8 cellular contexts compared by ENCODE assay signal in the genomic region with DNA sequence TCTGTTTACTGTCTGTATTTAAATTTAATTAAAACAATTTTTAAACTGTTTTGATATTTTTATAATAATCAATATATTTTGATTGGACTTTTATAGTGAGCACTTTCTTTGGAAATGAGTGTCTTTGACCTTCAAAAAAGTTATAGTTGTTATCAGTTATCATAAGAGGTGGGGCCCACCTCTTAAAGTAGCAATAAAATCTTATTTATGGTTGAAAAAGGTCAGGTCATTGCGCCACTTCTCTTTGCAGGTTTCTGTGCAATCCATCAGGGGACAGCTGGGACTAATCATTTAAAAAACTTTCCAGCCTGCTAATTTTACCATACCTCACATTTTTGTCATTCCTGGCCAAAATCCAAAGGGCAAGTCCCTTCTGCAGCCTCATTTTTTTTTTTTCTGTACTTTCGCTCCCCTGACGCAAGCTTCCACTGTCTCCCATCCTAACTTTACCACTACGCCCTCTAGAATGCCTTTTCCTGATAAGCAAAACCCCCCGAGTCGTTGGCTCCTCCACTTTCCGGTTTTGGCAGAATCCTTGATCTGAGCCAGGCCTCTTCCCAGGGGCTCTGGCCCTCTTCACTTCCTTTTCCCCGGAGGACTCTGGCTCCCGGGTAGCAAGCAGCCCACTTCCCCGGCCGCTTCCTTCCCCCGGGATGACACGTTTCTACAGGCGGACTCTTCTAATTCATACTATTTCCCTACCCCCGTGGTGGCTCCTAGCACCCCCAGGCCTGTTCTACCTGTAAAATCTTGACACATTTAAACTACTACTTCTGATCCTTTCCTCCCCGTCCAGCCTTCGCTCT. TPM values are rescaled to one million over a fixed set of nuclear protein-coding genes. Genes with fewer than 3 reads are reported as not detected.
DNase-seq lines count a peak whose midpoint lies in the region; ATAC-seq and TF ChIP-seq lines count a peak whose summit lies in the region.

No MANE protein-coding gene starts in this region.

- no peaks in the 10 kb centered on the region for H3K9me3 Mint-ChIP-seq in stimulated activated naive CD8-positive, alpha-beta T cell treated with anti-CD3 and anti-CD28 coated beads, Interleukin-15, Interleukin-2, amounts not matched to agents 100 ng/mL and 50 ng/mL, for 24 hours

- peak overlapping the region; percentile 84 to 98 for H3K9ac ChIP-seq in colonic mucosa (ENCODE audit: low read depth in 2 of 2, low read length in 2 of 2)

- TF ChIP-seq CTCF in HL-60 (IDR thresholded peaks at IDR 0.05; ENCODE audit: insufficient read depth, low read length) = no peak
- no peak for TF ChIP-seq CTCF in colonic mucosa (IDR thresholded peaks at IDR 0.05)

- intact Hi-C loops in colonic mucosa (cut with DNase I) = no loop called here
- intact Hi-C loops in left colon (cut with DNase I, micrococcal nuclease) = no loop called here

- no peaks in the 10 kb centered on the region for H3K27me3 Mint-ChIP-seq in stimulated activated naive CD8-positive, alpha-beta T cell treated with anti-CD3 and anti-CD28 coated beads, Interleukin-15, Interleukin-2, amounts not matched to agents 100 ng/mL and 50 ng/mL, for 24 hours

- no peaks in the 10 kb centered on the region for H3K36me3 ChIP-seq in colonic mucosa

- peak; percentile 2 for ATAC-seq in left colon

- peaks cover 34% of the 10 kb centered on the region for H3K36me3 Mint-ChIP-seq in stimulated activated naive CD8-positive, alpha-beta T cell treated with anti-CD3 and anti-CD28 coated beads, Interleukin-15, Interleukin-2, amounts not matched to agents 100 ng/mL and 50 ng/mL, for 24 hours (ENCODE audit: low read depth)

- peak overlapping the region; percentile 98 for H3K4me3 Mint-ChIP-seq in stimulated activated naive CD8-positive, alpha-beta T cell treated with anti-CD3 and anti-CD28 coated beads, Interleukin-15, Interleukin-2, amounts not matched to agents 100 ng/mL and 50 ng/mL, for 24 hours

- H3K27ac ChIP-seq in HL-60 (replicated peaks) (peak overlapping the region; percentile 80), colonic mucosa (peak overlapping the region; percentile 88)

- DNase-seq in activated CD8-positive, alpha-beta memory T cell treated with anti-CD3 and anti-CD28 coated beads for 48 hours (ENCODE audit: low read depth in 2 of 3, low spot score in 2 of 3) = peak in 2 of 3 experiments; percentile 3 to 11
- no peak for DNase-seq in activated CD8-positive, alpha-beta memory T cell treated with anti-CD3 and anti-CD28 coated beads, Interleukin-2, amount 50 U/mL, for 4 hours
- DNase-seq in HL-60 (ENCODE audit: low read depth in 1 of 2, low spot score in 1 of 2) (peak; percentile 58 to 71), RKO (ENCODE audit: low spot score) (peak; percentile 76), colonic mucosa (peak; percentile 62), left colon (peak in 1 of 2 donors; percentile 49)
- no peak for DNase-seq in central memory CD4-positive, alpha-beta T cell

- H3K27me3 ChIP-seq in HL-60 (ENCODE audit: insufficient read depth, poor library complexity, severe bottlenecking) (no peaks in the 10 kb centered on the region), colonic mucosa (no peaks in the 10 kb centered on the region)

- H3K4me1 ChIP-seq in colonic mucosa = no peaks in the 10 kb centered on the region

- no peaks in the 10 kb centered on the region for H3K9me3 ChIP-seq in colonic mucosa

- H3K27ac Mint-ChIP-seq in stimulated activated naive CD8-positive, alpha-beta T cell treated with anti-CD3 and anti-CD28 coated beads, Interleukin-15, Interleukin-2, amounts not matched to agents 100 ng/mL and 50 ng/mL, for 24 hours = peak overlapping the region; percentile 99

- H3K4me3 ChIP-seq in HL-60 (replicated peaks; ENCODE audit: insufficient read depth, low read length) (peak overlapping the region; percentile 92), colonic mucosa (peak overlapping the region; percentile 44)

- peaks cover 61% of the 10 kb centered on the region for H3K4me1 Mint-ChIP-seq in stimulated activated naive CD8-positive, alpha-beta T cell treated with anti-CD3 and anti-CD28 coated beads, Interleukin-15, Interleukin-2, amounts not matched to agents 100 ng/mL and 50 ng/mL, for 24 hours (ENCODE audit: low read depth)

RNA-seq across cellular contexts. Expression of gene SEH1L, which starts 1.1 kb away (rescaled TPM):
- 10 to 100 TPM; 35.1 to 55.6 TPM for total RNA-seq in colonic mucosa
- 10 to 100 TPM; 31.3 to 44.1 TPM for total RNA-seq in left colon

RNA-seq across cellular contexts. Expression of gene CEP192, which starts 44.4 kb away (rescaled TPM):
- total RNA-seq in colonic mucosa (10 to 100 TPM; 23.7 to 26.9 TPM), left colon (10 to 100 TPM; 24.7 to 27.6 TPM)

Comparison
In these comparisons a context has a peak if more than half of its experiments do, and no peak if none do; other contexts are left out.
1. DNase-seq: peak in activated CD8-positive, alpha-beta memory T cell treated with anti-CD3 and anti-CD28 coated beads for 48 hours (2 of 3), HL-60 (2 of 2), RKO (single experiment) and colonic mucosa (single experiment); none in activated CD8-positive, alpha-beta memory T cell treated with anti-CD3 and anti-CD28 coated beads, Interleukin-2, amount 50 U/mL, for 4 hours (single experiment) and central memory CD4-positive, alpha-beta T cell (single experiment).